ENCODE assay signal across 1 cellular context in the genomic region with DNA sequence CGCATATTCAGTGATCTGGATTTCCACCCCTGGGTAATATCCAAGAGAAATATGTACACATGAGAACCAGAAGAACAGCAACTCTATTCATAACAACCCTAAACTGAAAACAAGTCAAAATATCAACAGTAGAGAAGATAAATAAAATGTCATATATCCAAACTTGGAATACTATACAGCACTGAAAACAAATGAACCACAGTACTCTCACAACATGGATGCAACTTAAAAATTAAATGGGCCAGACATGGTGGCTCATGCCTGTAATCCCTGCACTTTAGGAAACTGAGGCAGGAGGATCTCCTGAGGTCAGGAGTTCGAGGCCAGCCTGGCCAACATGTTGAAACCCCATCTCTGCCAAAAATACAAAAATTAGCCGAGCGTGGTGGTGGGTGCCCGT.
TF ChIP-seq lines count a peak whose summit lies in the region.

No MANE protein-coding gene starts in this region.

TF ChIP-seq in HepG2, 621 proteins besides CTCF, POLR2A, EP300 and RAD21 (continued from another document):
- TF ChIP-seq, protein P1, sequence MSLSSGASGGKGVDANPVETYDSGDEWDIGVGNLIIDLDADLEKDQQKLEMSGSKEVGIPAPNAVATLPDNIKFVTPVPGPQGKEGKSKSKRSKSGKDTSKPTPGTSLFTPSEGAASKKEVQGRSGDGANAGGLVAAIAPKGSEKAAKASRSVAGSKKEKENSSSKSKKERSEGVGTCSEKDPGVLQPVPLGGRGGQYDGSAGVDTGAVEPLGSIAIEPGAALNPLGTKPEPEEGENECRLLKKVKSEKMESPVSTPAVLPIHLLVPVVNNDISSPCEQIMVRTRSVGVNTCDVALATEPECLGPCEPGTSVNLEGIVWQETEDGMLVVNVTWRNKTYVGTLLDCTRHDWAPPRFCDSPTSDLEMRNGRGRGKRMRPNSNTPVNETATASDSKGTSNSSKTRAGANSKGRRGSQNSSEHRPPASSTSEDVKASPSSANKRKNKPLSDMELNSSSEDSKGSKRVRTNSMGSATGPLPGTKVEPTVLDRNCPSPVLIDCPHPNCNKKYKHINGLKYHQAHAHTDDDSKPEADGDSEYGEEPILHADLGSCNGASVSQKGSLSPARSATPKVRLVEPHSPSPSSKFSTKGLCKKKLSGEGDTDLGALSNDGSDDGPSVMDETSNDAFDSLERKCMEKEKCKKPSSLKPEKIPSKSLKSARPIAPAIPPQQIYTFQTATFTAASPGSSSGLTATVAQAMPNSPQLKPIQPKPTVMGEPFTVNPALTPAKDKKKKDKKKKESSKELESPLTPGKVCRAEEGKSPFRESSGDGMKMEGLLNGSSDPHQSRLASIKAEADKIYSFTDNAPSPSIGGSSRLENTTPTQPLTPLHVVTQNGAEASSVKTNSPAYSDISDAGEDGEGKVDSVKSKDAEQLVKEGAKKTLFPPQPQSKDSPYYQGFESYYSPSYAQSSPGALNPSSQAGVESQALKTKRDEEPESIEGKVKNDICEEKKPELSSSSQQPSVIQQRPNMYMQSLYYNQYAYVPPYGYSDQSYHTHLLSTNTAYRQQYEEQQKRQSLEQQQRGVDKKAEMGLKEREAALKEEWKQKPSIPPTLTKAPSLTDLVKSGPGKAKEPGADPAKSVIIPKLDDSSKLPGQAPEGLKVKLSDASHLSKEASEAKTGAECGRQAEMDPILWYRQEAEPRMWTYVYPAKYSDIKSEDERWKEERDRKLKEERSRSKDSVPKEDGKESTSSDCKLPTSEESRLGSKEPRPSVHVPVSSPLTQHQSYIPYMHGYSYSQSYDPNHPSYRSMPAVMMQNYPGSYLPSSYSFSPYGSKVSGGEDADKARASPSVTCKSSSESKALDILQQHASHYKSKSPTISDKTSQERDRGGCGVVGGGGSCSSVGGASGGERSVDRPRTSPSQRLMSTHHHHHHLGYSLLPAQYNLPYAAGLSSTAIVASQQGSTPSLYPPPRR (CRISPR knock-in tag; IDR thresholded peaks at IDR 0.05; ENCODE audit: borderline replicate concordance), result no peak
- TF ChIP-seq TBX3 (IDR thresholded peaks at IDR 0.05; ENCODE audit: borderline replicate concordance) (no peak), GLI4 (CRISPR knock-in tag; IDR thresholded peaks at IDR 0.05; ENCODE audit: borderline replicate concordance) (no peak), ZNF615 (CRISPR knock-in tag; IDR thresholded peaks at IDR 0.05; ENCODE audit: borderline replicate concordance) (no peak), MED13 (CRISPR knock-in tag; IDR thresholded peaks at IDR 0.05) (no peak), LCORL (IDR thresholded peaks at IDR 0.05) (no peak), LCORL (CRISPR knock-in tag; IDR thresholded peaks at IDR 0.05) (no peak), ZNF33B (CRISPR knock-in tag; IDR thresholded peaks at IDR 0.05) (no peak), HOXA7 (CRISPR knock-in tag; IDR thresholded peaks at IDR 0.05) (no peak)
TF ChIP-seq in HepG2: peak in this region for 0.
